ENCODE assay signal across 19 cellular contexts in the genomic region with DNA sequence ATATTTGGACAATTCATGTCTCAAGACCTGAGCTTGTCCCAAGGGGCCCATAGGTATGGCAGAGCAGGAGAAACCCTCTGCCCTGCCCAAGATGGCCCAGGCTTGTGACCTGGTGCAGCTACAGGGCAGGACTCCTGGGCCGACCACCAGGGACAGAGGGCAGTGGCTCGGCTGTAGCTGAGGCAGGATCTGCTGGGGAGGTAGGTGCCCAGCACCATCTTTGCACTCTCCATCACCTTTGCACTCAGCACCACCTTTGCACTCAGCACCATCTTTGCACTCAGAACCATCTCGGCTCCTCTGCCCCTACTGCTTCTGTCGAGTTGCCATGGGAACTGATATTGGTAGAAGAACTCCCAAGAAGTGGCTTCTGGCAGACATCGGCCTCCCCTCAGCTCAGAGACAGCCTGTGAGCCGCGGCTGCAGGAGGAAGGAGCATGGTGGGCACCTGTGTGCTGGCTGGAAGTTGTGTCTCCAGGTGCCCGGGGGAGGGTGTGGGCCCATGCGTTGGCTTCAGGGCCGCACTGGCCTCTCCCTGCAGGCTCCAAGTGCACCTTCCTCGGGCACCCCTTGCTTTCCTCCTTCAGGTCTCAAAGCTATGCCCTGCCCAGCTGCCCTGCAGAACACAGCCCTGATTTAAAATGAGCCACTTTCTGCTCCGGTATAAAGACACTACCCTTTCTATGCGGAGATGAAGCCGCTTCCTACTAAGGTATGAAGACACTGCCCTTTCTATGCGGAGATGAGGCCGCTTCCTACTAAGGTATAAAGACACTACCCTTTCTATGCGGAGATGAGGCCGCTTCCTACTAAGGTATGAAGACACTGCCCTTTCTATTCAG.
"Had no signal": no experiment of that assay in that cellular context is flagged by ENCODE, and none has a peak within 500 bp of the region (broad histone marks: within the 10 kb centered on the region; RNA-seq: fewer than 3 reads in every experiment).

No MANE protein-coding gene starts in this region.

- H3K4me2 ChIP-seq: hepatocyte, neural progenitor cell had no signal

- H3K4me1 ChIP-seq: esophagus squamous epithelium, parathyroid adenoma, psoas muscle, stomach had no signal

- H3K4me3 ChIP-seq: esophagus squamous epithelium, hepatocyte, mucosa of descending colon, neural progenitor cell, psoas muscle, skin epidermis, stomach, thoracic aorta, transverse colon had no signal

- H3K27me3 ChIP-seq: hepatocyte, neural progenitor cell, transverse colon had no signal

- H3K9ac ChIP-seq: neural progenitor cell, parathyroid adenoma had no signal

- H3K9me3 ChIP-seq: esophagus squamous epithelium, mucosa of descending colon, psoas muscle, stomach, thoracic aorta, transverse colon had no signal

- DNase-seq: dermis blood vessel endothelial cell; esophagus squamous epithelium; foreskin fibroblast; kidney glomerular epithelial cell; mammary epithelial cell; mucosa of descending colon; psoas muscle; stimulated activated CD4-positive, alpha-beta T cell treated with anti-CD3 and anti-CD28 coated beads, Interleukin-12 subunit alpha, Interleukin-12 subunit beta, amount 100 ng/mL, for 4 hours; stimulated activated naive CD4-positive, alpha-beta T cell; stomach; substantia nigra; transverse colon had no signal

- H3K36me3 ChIP-seq: esophagus squamous epithelium, neural progenitor cell, stomach, thoracic aorta, transverse colon had no signal

- H2AFZ ChIP-seq: hepatocyte, neural progenitor cell, parathyroid adenoma had no signal

- ATAC-seq: mucosa of descending colon; naive thymus-derived CD8-positive, alpha-beta T cell; psoas muscle; sciatic nerve had no signal

- H3K27ac ChIP-seq: esophagus squamous epithelium, hepatocyte, neural progenitor cell, parathyroid adenoma, psoas muscle, skin epidermis, stomach, thoracic aorta, transverse colon had no signal
